ENCODE assay signal across 17 cellular contexts in genomic region chrX:112808651-112809050, GRCh38. TPM values are rescaled to one million over a fixed set of nuclear protein-coding genes. Genes with fewer than 3 reads are reported as not detected.
DNase-seq lines count a peak whose midpoint lies in the region; ATAC-seq and TF ChIP-seq lines count a peak whose summit lies in the region.
"Had no signal": no experiment of that assay in that cellular context is flagged by ENCODE, and none has a peak within 500 bp of the region (broad histone marks: within the 10 kb centered on the region; RNA-seq: fewer than 3 reads in every experiment).

No MANE protein-coding gene starts in this region.

- intact Hi-C loops in right lobe of liver (cut with DNase I), result no loop called here
- intact Hi-C loops in activated CD4-positive, alpha-beta memory T cell treated with anti-CD3 and anti-CD28 coated beads for 36 hours (cut with micrococcal nuclease), result no loop called here

- no peaks in the 10 kb centered on the region for H3F3A ChIP-seq in GM23338 (replicated peaks; ENCODE audit: low read depth)

- H3K9me2 ChIP-seq in GM23338 (ENCODE audit: insufficient read depth), result no peaks in the 10 kb centered on the region

- ATAC-seq in GM23338 (peak; percentile 25; the same call in 1 of the 3 replicates), right lobe of liver (no peak)
- ATAC-seq in stimulated activated effector memory CD8-positive, alpha-beta T cell treated with anti-CD3 and anti-CD28 coated beads, Interleukin-12 subunit alpha, Interleukin-12 subunit beta, amount 100 ng/mL, for 72 hours, result no peak
- ATAC-seq: A549 had no signal

- no peaks in the 10 kb centered on the region for H3K79me2 ChIP-seq in GM23338 (replicated peaks; ENCODE audit: insufficient read depth)

- no peak overlapping the region for H2AFZ ChIP-seq in GM23338

- DNase-seq in GM23338 (ENCODE audit: low spot score) (no peak), WERI-Rb-1 (no peak), nephron progenitor cell (no peak), right lobe of liver (no peak), NAMALWA (ENCODE audit: low spot score) (no peak)
- no peak for DNase-seq in stimulated activated effector memory CD8-positive, alpha-beta T cell treated with anti-CD3 and anti-CD28 coated beads, Interleukin-12 subunit alpha, Interleukin-12 subunit beta, amount 100 ng/mL, for 72 hours (ENCODE audit: low spot score in 2 of 2)
- no peak for DNase-seq in activated CD4-positive, alpha-beta memory T cell treated with anti-CD3 and anti-CD28 coated beads for 36 hours
- DNase-seq: BE2C, DMS53, GF-D8, IMR-90, NCI-H1105 treated with DMSO at 0.1 percent for 48 hours, NCI-H2029 treated with DMSO at 0.1 percent for 48 hours, NCI-H524 treated with DMSO at 0.1 percent for 48 hours, SJCRH30 had no signal

- no peaks in the 10 kb centered on the region for H3K36me3 Mint-ChIP-seq in GM23338 (ENCODE audit: low read depth)
- peaks cover 98% of the 10 kb centered on the region for H3K36me3 Mint-ChIP-seq in nephron progenitor cell (ENCODE audit: low read depth)
- H3K36me3 Mint-ChIP-seq in stimulated activated effector memory CD8-positive, alpha-beta T cell treated with anti-CD3 and anti-CD28 coated beads, Interleukin-12 subunit alpha, Interleukin-12 subunit beta, amount 100 ng/mL, for 72 hours, result peaks cover 6% of the 10 kb centered on the region
- no peaks in the 10 kb centered on the region for H3K36me3 Mint-ChIP-seq in activated CD4-positive, alpha-beta memory T cell treated with anti-CD3 and anti-CD28 coated beads for 36 hours

- TF ChIP-seq POLR2A in right lobe of liver (IDR thresholded peaks at IDR 0.05), result no peak

- H3K4me3 ChIP-seq in GM23338 (no peak overlapping the region), WERI-Rb-1 (ENCODE audit: low read depth, low read length) (no peak overlapping the region), right lobe of liver (no peak overlapping the region)
- H3K4me3 ChIP-seq: A549, SJCRH30 had no signal

- H3K27me3 Mint-ChIP-seq in GM23338 (ENCODE audit: insufficient read depth, low read depth, poor library complexity) (peaks cover 4% of the 10 kb centered on the region), nephron progenitor cell (ENCODE audit: low read depth, poor library complexity) (no peaks in the 10 kb centered on the region)
- no peaks in the 10 kb centered on the region for H3K27me3 Mint-ChIP-seq in activated CD4-positive, alpha-beta memory T cell treated with anti-CD3 and anti-CD28 coated beads for 36 hours

- H3K27me3 ChIP-seq in GM23338 (ENCODE audit: insufficient read depth) (no peaks in the 10 kb centered on the region), WERI-Rb-1 (ENCODE audit: insufficient read depth, low read depth, severe bottlenecking) (peaks cover 5% of the 10 kb centered on the region), right lobe of liver (no peaks in the 10 kb centered on the region)
- H3K27me3 ChIP-seq: BE2C, SJCRH30 had no signal

- no peak overlapping the region for H3K4me2 ChIP-seq in GM23338
- H3K4me2 ChIP-seq: A549, KMS-11 had no signal

- H3K27ac Mint-ChIP-seq in GM23338, result peak overlapping the region; percentile 16
- peak overlapping the region; percentile 58 for H3K27ac Mint-ChIP-seq in nephron progenitor cell
- H3K27ac Mint-ChIP-seq in stimulated activated effector memory CD8-positive, alpha-beta T cell treated with anti-CD3 and anti-CD28 coated beads, Interleukin-12 subunit alpha, Interleukin-12 subunit beta, amount 100 ng/mL, for 72 hours, result peak overlapping the region; percentile 43
- H3K27ac Mint-ChIP-seq in activated CD4-positive, alpha-beta memory T cell treated with anti-CD3 and anti-CD28 coated beads for 36 hours, result no peak overlapping the region

- H3K4me1 Mint-ChIP-seq in GM23338 (peaks cover 27% of the 10 kb centered on the region; the same call in 2 of the 3 replicates), nephron progenitor cell (peaks cover 44% of the 10 kb centered on the region)
- no peaks in the 10 kb centered on the region for H3K4me1 Mint-ChIP-seq in stimulated activated effector memory CD8-positive, alpha-beta T cell treated with anti-CD3 and anti-CD28 coated beads, Interleukin-12 subunit alpha, Interleukin-12 subunit beta, amount 100 ng/mL, for 72 hours
- no peaks in the 10 kb centered on the region for H3K4me1 Mint-ChIP-seq in activated CD4-positive, alpha-beta memory T cell treated with anti-CD3 and anti-CD28 coated beads for 36 hours (ENCODE audit: low read depth)

- CTCF ChIA-PET in activated CD4-positive, alpha-beta memory T cell treated with anti-CD3 and anti-CD28 coated beads for 36 hours (lab: Charles Lee), result no interaction called here

- H3K4me3 Mint-ChIP-seq in GM23338 (no peak overlapping the region), nephron progenitor cell (no peak overlapping the region)
- no peak overlapping the region for H3K4me3 Mint-ChIP-seq in stimulated activated effector memory CD8-positive, alpha-beta T cell treated with anti-CD3 and anti-CD28 coated beads, Interleukin-12 subunit alpha, Interleukin-12 subunit beta, amount 100 ng/mL, for 72 hours
- no peak overlapping the region for H3K4me3 Mint-ChIP-seq in activated CD4-positive, alpha-beta memory T cell treated with anti-CD3 and anti-CD28 coated beads for 36 hours

- TF ChIP-seq CTCF in GM23338 (conservative IDR thresholded peaks at IDR 0.05; ENCODE audit: low read depth in 2 of 2) (no peak), WERI-Rb-1 (IDR thresholded peaks at IDR 0.05; ENCODE audit: low read depth, low read length) (no peak), nephron progenitor cell (IDR thresholded peaks at IDR 0.05) (no peak), right lobe of liver (IDR thresholded peaks at IDR 0.05) (no peak)

- POLR2A ChIA-PET in activated CD4-positive, alpha-beta memory T cell treated with anti-CD3 and anti-CD28 coated beads for 36 hours (lab: Charles Lee), result no interaction called here

- WGBS in right lobe of liver (ENCODE audit: insufficient coverage, low coverage, low lambda C conversion rate, missing lambda C conversion rate), result 50% methylated on average over 1 of the region's 1 CpG

- H3K4me1 ChIP-seq in GM23338 (ENCODE audit: insufficient read depth) (peaks cover 25% of the 10 kb centered on the region; the same call in 1 of the 2 replicates), right lobe of liver (no peaks in the 10 kb centered on the region)
- H3K4me1 ChIP-seq: A549, BE2C, SJCRH30 had no signal

- H3K9me3 Mint-ChIP-seq in GM23338 (no peaks in the 10 kb centered on the region), nephron progenitor cell (no peaks in the 10 kb centered on the region)
- no peaks in the 10 kb centered on the region for H3K9me3 Mint-ChIP-seq in stimulated activated effector memory CD8-positive, alpha-beta T cell treated with anti-CD3 and anti-CD28 coated beads, Interleukin-12 subunit alpha, Interleukin-12 subunit beta, amount 100 ng/mL, for 72 hours
- no peaks in the 10 kb centered on the region for H3K9me3 Mint-ChIP-seq in activated CD4-positive, alpha-beta memory T cell treated with anti-CD3 and anti-CD28 coated beads for 36 hours

- no peaks in the 10 kb centered on the region for H3K9me3 ChIP-seq in WERI-Rb-1 (ENCODE audit: severe bottlenecking)
- no peaks in the 10 kb centered on the region for H3K9me3 ChIP-seq in right lobe of liver
- H3K9me3 ChIP-seq: A549, BE2C, SJCRH30 had no signal

- H3K27ac ChIP-seq in GM23338 (ENCODE audit: low read depth), result no peak overlapping the region
- H3K27ac ChIP-seq in WERI-Rb-1, result peak overlapping the region; percentile 38
- H3K27ac ChIP-seq in right lobe of liver, result no peak overlapping the region
- H3K27ac ChIP-seq: A549, KMS-11, SJCRH30 had no signal

- H3K36me3 ChIP-seq in GM23338 (ENCODE audit: insufficient read depth) (no peaks in the 10 kb centered on the region), WERI-Rb-1 (no peaks in the 10 kb centered on the region), right lobe of liver (no peaks in the 10 kb centered on the region)
- H3K36me3 ChIP-seq: BE2C had no signal

- H4K20me1 ChIP-seq in GM23338 (replicated peaks; ENCODE audit: insufficient read depth), result no peaks in the 10 kb centered on the region

TF ChIP-seq in GM23338, 12 proteins besides CTCF, POLR2A, EP300 and RAD21 (continues in another document):
- TF ChIP-seq CREB1 (CRISPR knock-in tag; IDR thresholded peaks at IDR 0.05; ENCODE audit: low read depth), result no peak

RNA-seq across cellular contexts. Expression of gene AMOT, which starts 32.0 kb away (rescaled TPM):
- total RNA-seq in GM23338 (2014; rRNA removed; shearing (Covaris generic)), result 3.6 and 5.4 TPM in 2 replicates
- 2.0 and 2.1 TPM in 2 replicates for polyA plus RNA-seq in GM23338 (2016; fragmentation: Nextera tagmentation; extraction: Ambion mirVana)
- total RNA-seq in right lobe of liver, result 1 to 10 TPM; 2.9 to 9.6 (median 6.0) TPM
- 1 to 10 TPM; 1.1 to 1.4 TPM for total RNA-seq in activated CD4-positive, alpha-beta memory T cell treated with anti-CD3 and anti-CD28 coated beads for 36 hours
